ENCODE assay signal across 24 cellular contexts in the genomic region with DNA sequence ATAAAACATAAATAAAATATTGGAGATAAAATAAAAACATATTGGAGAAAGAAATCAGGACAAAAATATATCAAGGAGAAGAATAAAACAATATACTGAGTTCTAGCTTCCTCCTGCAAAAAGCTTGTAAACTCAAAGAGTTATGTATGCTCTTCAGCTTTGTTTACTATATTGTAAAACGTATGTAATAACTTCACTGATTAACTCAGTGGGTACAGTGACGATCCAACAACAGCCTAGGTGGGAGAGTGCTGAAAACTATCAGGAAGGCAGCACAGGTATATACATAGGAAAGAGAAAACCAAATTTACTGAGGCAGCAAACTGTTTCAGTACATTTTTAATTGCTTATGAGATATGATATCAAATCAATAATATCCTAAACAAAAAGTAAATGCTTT. TPM values are rescaled to one million over a fixed set of nuclear protein-coding genes. Genes with fewer than 3 reads are reported as not detected.
"Had no signal": no experiment of that assay in that cellular context is flagged by ENCODE, and none has a peak within 500 bp of the region (broad histone marks: within the 10 kb centered on the region; RNA-seq: fewer than 3 reads in every experiment).

No MANE protein-coding gene starts in this region.

- H3K27me3 Mint-ChIP-seq: effector memory CD8-positive, alpha-beta T cell had no signal

- H3K27ac ChIP-seq: epithelial cell of prostate, esophagus squamous epithelium, gastrocnemius medialis, heart right ventricle, left lung, lower lobe of right lung had no signal

- H3K27me3 ChIP-seq: esophagus squamous epithelium, heart right ventricle, left lung had no signal

- DNase-seq: cortex of kidney; effector CD8-positive, alpha-beta T cell; effector memory CD8-positive, alpha-beta T cell; endodermal cell; erythroblast; esophagus squamous epithelium; foreskin fibroblast; foreskin melanocyte; gastrocnemius medialis; glutamatergic neuron; head of caudate nucleus; heart right ventricle; hippocampal formation; islet precursor cell; kidney; kidney glomerular epithelial cell; left lung; left ventricle myocardium superior; lower lobe of right lung; mesenchymal stem cell had no signal

- H3K9me3 ChIP-seq: esophagus squamous epithelium, gastrocnemius medialis, heart right ventricle, left lung, lower lobe of right lung had no signal

- H3K4me1 ChIP-seq: gastrocnemius medialis, left lung, lower lobe of right lung had no signal

- H3K4me3 ChIP-seq: esophagus squamous epithelium, gastrocnemius medialis, heart right ventricle, left lung, lower lobe of right lung had no signal

- H3K9me3 Mint-ChIP-seq: dendritic cell treated with granulocyte-macrophage colony-stimulating factor and Interleukin-4, amounts not matched to agents 40 ng/mL and 50 ng/mL, for 4 days; endodermal cell; mesothelial cell of epicardium had no signal

- H3K4me3 Mint-ChIP-seq: dendritic cell treated with granulocyte-macrophage colony-stimulating factor and Interleukin-4, amounts not matched to agents 40 ng/mL and 50 ng/mL, for 4 days; effector memory CD8-positive, alpha-beta T cell; endodermal cell; mesothelial cell of epicardium had no signal

- H3K27ac Mint-ChIP-seq: dendritic cell treated with granulocyte-macrophage colony-stimulating factor and Interleukin-4, amounts not matched to agents 40 ng/mL and 50 ng/mL, for 4 days; effector memory CD8-positive, alpha-beta T cell; endodermal cell; mesothelial cell of epicardium had no signal

- H3K36me3 ChIP-seq: gastrocnemius medialis, left lung had no signal

- ATAC-seq: effector memory CD8-positive, alpha-beta T cell; esophagus mucosa; gastrocnemius medialis; heart right ventricle; left lung; left ventricle myocardium superior; lower lobe of right lung had no signal

RNA-seq across cellular contexts. Expression of gene DSC3, which starts 51.3 kb away (rescaled TPM):
- total RNA-seq: kidney had no signal
